ENCODE assay signal across 9 cellular contexts in genomic region chr3:185207931-185208746, GRCh38. TPM values are rescaled to one million over a fixed set of nuclear protein-coding genes. Genes with fewer than 3 reads are reported as not detected.
DNase-seq lines count a peak whose midpoint lies in the region; ATAC-seq and TF ChIP-seq lines count a peak whose summit lies in the region.
"Had no signal": no experiment of that assay in that cellular context is flagged by ENCODE, and none has a peak within 500 bp of the region (broad histone marks: within the 10 kb centered on the region; RNA-seq: fewer than 3 reads in every experiment).

No MANE protein-coding gene starts in this region.

- H3K4me2 ChIP-seq in IMR-90 (ENCODE audit: low read depth, low read length): no peak overlapping the region
- no peak overlapping the region for H3K4me2 ChIP-seq in mesenchymal stem cell (ENCODE audit: low read length, poor library complexity, severe bottlenecking)

- H4K91ac ChIP-seq in IMR-90 (ENCODE audit: insufficient read depth, low read depth, low read length) (no peak overlapping the region), mesenchymal stem cell (ENCODE audit: low read length) (no peak overlapping the region)

- H3K79me1 ChIP-seq in IMR-90 (ENCODE audit: low read depth in 1 of 2, low read length in 2 of 2) (no peaks in the 10 kb centered on the region), mesenchymal stem cell (replicated peaks; ENCODE audit: low read length, poor library complexity, severe bottlenecking) (no peaks in the 10 kb centered on the region)

- peaks cover 3% of the 10 kb centered on the region; the same call in 1 of the 2 replicates for H3K9me1 ChIP-seq in IMR-90 (ENCODE audit: insufficient read depth, low read length)

- intact Hi-C loops in IMR-90 (cut with micrococcal nuclease): no loop called here

- H3K36me3 ChIP-seq in IMR-90 (ENCODE audit: control insufficient read depth, insufficient read depth, low read length): no peaks in the 10 kb centered on the region
- H3K36me3 ChIP-seq in mesenchymal stem cell (ENCODE audit: control insufficient read depth in 1 of 2, insufficient read depth in 2 of 2, low read depth in 1 of 2, low read length in 2 of 2): no peaks in the 10 kb centered on the region
- no peaks in the 10 kb centered on the region for H3K36me3 ChIP-seq in BE2C

- DNase-seq in IMR-90: peak; percentile 61
- peak; percentile 3 for DNase-seq in mesenchymal stem cell
- DNase-seq in BE2C: no peak
- no peak for DNase-seq in activated CD4-positive, CD25-positive, alpha-beta regulatory T cell (lab: John Stamatoyannopoulos, UW)
- DNase-seq in HEK293T (ENCODE audit: extremely low spot score): no peak

- H4K20me1 ChIP-seq in IMR-90 (ENCODE audit: insufficient read depth, low read length): no peaks in the 10 kb centered on the region

- in situ Hi-C loops in IMR-90 (cut with MboI; ENCODE audit: low sequenced_read_pairs): no loop called here

- H4K8ac ChIP-seq in IMR-90 (ENCODE audit: low read depth in 2 of 2, low read length in 2 of 2) (no peak overlapping the region), mesenchymal stem cell (ENCODE audit: low read length) (no peak overlapping the region)

- POLR2A ChIA-PET in IMR-90 (lab: Charles Lee; ENCODE audit: unreplicated experiment) (no interaction called here), HEK293T (lab: Yijun Ruan, JAX) (no interaction called here)

- BruUV-seq in IMR-90 (replicated peaks; lab: Mats Ljungman, UMichigan): no TSS peak

- H3K9me3 ChIP-seq in IMR-90 (ENCODE audit: control insufficient read depth, insufficient read depth, low read length): no peaks in the 10 kb centered on the region
- no peaks in the 10 kb centered on the region for H3K9me3 ChIP-seq in mesenchymal stem cell (ENCODE audit: control insufficient read depth, low read length)
- no peaks in the 10 kb centered on the region for H3K9me3 ChIP-seq in BE2C

- H3K4me3 ChIP-seq in IMR-90 (ENCODE audit: insufficient read depth, low read depth, low read length) (no peak overlapping the region), mesenchymal stem cell (ENCODE audit: insufficient read depth in 1 of 2, low read depth in 1 of 2, low read length in 2 of 2) (no peak overlapping the region), BE2C (ENCODE audit: low read depth, low read length) (no peak overlapping the region)

- TF ChIP-seq POLR2A in IMR-90 (IDR thresholded peaks at IDR 0.05; ENCODE audit: low read depth, low read length): no peak

- H3K27me3 ChIP-seq in IMR-90 (ENCODE audit: control insufficient read depth, insufficient read depth, low read length) (no peaks in the 10 kb centered on the region), mesenchymal stem cell (ENCODE audit: control insufficient read depth in 1 of 2, insufficient read depth in 1 of 2, low read length in 2 of 2) (no peaks in the 10 kb centered on the region), BE2C (no peaks in the 10 kb centered on the region)

- dilution Hi-C loops in IMR-90 (cut with HindIII; ENCODE audit: low sequenced_read_pairs, unreplicated experiment): no loop called here

- no peak overlapping the region for H4K5ac ChIP-seq in IMR-90 (ENCODE audit: low read depth, low read length)

- ATAC-seq in GM18870 (IDR thresholded peaks at IDR 0.05; ENCODE audit: unreplicated experiment) (peak; percentile 90), GM21786 (IDR thresholded peaks at IDR 0.05; ENCODE audit: unreplicated experiment) (peak; percentile 98), IMR-90 (ENCODE audit: low read depth) (peak; percentile 51; the same call in 1 of the 2 replicates)
- ATAC-seq: HepG2, sciatic nerve had no signal

- H3K27ac ChIP-seq in IMR-90 (ENCODE audit: insufficient read depth, low read length) (no peak overlapping the region), mesenchymal stem cell (ENCODE audit: low read length, poor library complexity, severe bottlenecking) (no peak overlapping the region)

- no peak overlapping the region for H2BK20ac ChIP-seq in IMR-90 (ENCODE audit: low read depth, low read length)

- H3K14ac ChIP-seq in IMR-90 (replicated peaks; ENCODE audit: low read depth, low read length): peak overlapping the region; percentile 42; the same call in 1 of the 2 replicates
- H3K14ac ChIP-seq in mesenchymal stem cell (ENCODE audit: low read length in 2 of 2): peak overlapping the region in 1 of 2 experiments; percentile 32

- CTCF ChIA-PET in IMR-90 (lab: Yijun Ruan, JAX): no interaction called here
- CTCF ChIA-PET in HEK293T (lab: Yijun Ruan, JAX): no interaction called here

- H3K9ac ChIP-seq in IMR-90 (ENCODE audit: low read depth, low read length) (no peak overlapping the region), mesenchymal stem cell (ENCODE audit: low read length) (no peak overlapping the region)

- H3K23ac ChIP-seq in IMR-90 (ENCODE audit: low read depth, low read length) (no peak overlapping the region), mesenchymal stem cell (ENCODE audit: low read length in 2 of 2) (no peak overlapping the region)

- whole genome bisulfite sequencing in IMR-90 (ENCODE audit: extremely low coverage in 2 of 2, insufficient read length in 1 of 2), 2 experiments: no CpG with 5 or more reads among the region's 6 CpGs
- WGBS in mesenchymal stem cell: 80% methylated on average over 5 of the region's 6 CpGs

- no peak for TF ChIP-seq RAD21 in IMR-90 (IDR thresholded peaks at IDR 0.05; ENCODE audit: low read length)

- no peak overlapping the region for H3K18ac ChIP-seq in IMR-90 (ENCODE audit: low read depth, low read length)
- H3K18ac ChIP-seq in mesenchymal stem cell (ENCODE audit: low read depth in 1 of 2, low read length in 2 of 2): no peak overlapping the region

- H2AK9ac ChIP-seq in IMR-90 (replicated peaks; ENCODE audit: low read depth, low read length, poor library complexity): peak overlapping the region; percentile 56

- H2BK15ac ChIP-seq in IMR-90 (ENCODE audit: low read depth, low read length) (no peak overlapping the region), mesenchymal stem cell (ENCODE audit: low read depth, poor library complexity, severe bottlenecking) (no peak overlapping the region)

- TF ChIP-seq CTCF in IMR-90 (conservative IDR thresholded peaks at IDR 0.05; ENCODE audit: low read depth, low read length) (no peak), BE2C (IDR thresholded peaks at IDR 0.05; ENCODE audit: low read depth, low read length) (no peak)

- H2AK5ac ChIP-seq in IMR-90 (ENCODE audit: low read depth, low read length) (no peak overlapping the region), mesenchymal stem cell (ENCODE audit: low read length, severe bottlenecking) (no peak overlapping the region)

- no peaks in the 10 kb centered on the region for H3K4me1 ChIP-seq in IMR-90 (ENCODE audit: control insufficient read depth, insufficient read depth, low read length)
- no peaks in the 10 kb centered on the region for H3K4me1 ChIP-seq in mesenchymal stem cell (ENCODE audit: control insufficient read depth, insufficient read depth, low read depth, low read length)
- peaks cover 5% of the 10 kb centered on the region for H3K4me1 ChIP-seq in BE2C

- H2BK120ac ChIP-seq in IMR-90 (ENCODE audit: low read depth, low read length) (no peak overlapping the region), mesenchymal stem cell (ENCODE audit: low read depth, low read length) (no peak overlapping the region)

- H2BK5ac ChIP-seq in IMR-90 (ENCODE audit: low read depth, low read length, poor library complexity, severe bottlenecking) (no peak overlapping the region), mesenchymal stem cell (ENCODE audit: low read depth, low read length, poor library complexity, severe bottlenecking) (no peak overlapping the region)

- H3K4ac ChIP-seq in IMR-90 (ENCODE audit: low read depth, low read length) (no peak overlapping the region), mesenchymal stem cell (ENCODE audit: low read depth in 1 of 2, low read length in 2 of 2) (no peak overlapping the region)

- no peak overlapping the region for H3K56ac ChIP-seq in IMR-90 (ENCODE audit: extremely low read depth, insufficient read depth, low read length)

- H2AFZ ChIP-seq in IMR-90 (replicated peaks; ENCODE audit: low read length, poor library complexity) (peak overlapping the region; percentile 38), mesenchymal stem cell (ENCODE audit: low read depth, low read length) (no peak overlapping the region)

- no peak overlapping the region for H2BK12ac ChIP-seq in mesenchymal stem cell (ENCODE audit: low read length in 2 of 2)

TF ChIP-seq in IMR-90, 13 proteins besides CTCF, POLR2A, EP300 and RAD21 (continues in another document):
- TF ChIP-seq RCOR1 (IDR thresholded peaks at IDR 0.05; ENCODE audit: insufficient replicate concordance, low read length) (no peak), SMC3 (IDR thresholded peaks at IDR 0.05; ENCODE audit: low read depth, low read length) (no peak), MXI1 (IDR thresholded peaks at IDR 0.05; ENCODE audit: borderline replicate concordance, low read depth, low read length) (no peak), MAZ (IDR thresholded peaks at IDR 0.05; ENCODE audit: borderline replicate concordance, low read depth, low read length) (no peak), FOS (IDR thresholded peaks at IDR 0.05; ENCODE audit: low read depth, low read length) (no peak), CEBPB (IDR thresholded peaks at IDR 0.05; ENCODE audit: low read depth, low read length) (no peak), NFE2L2 (IDR thresholded peaks at IDR 0.05; ENCODE audit: low read depth, low read length) (no peak)

TF ChIP-seq in HEK293T, 16 proteins besides CTCF, POLR2A, EP300 and RAD21:
- no peak for TF ChIP-seq LEF1 (IDR thresholded peaks at IDR 0.05; ENCODE audit: borderline replicate concordance)

RNA-seq across cellular contexts. Expression of gene EHHADH, which starts 45.7 kb away (rescaled TPM):
- 4.2 and 4.7 TPM in 2 replicates for total RNA-seq in IMR-90 (2012; rRNA removed)
- polyA plus RNA-seq in IMR-90 (2012; rRNA removed): 2.0 TPM in 2 replicates
- 0.95 and 1.7 TPM in 2 replicates for polyA plus RNA-seq in IMR-90 (2012; cell fraction: cytosol; rRNA removed)
- polyA plus RNA-seq in IMR-90 (2012; cell fraction: nucleus; rRNA removed; ENCODE audit: low replicate concordance): 0.47 and 2.0 TPM in 2 replicates
- polyA plus RNA-seq in mesenchymal stem cell (2013, experiment 1 of 2): 0.17 TPM
- 0.15 TPM for polyA plus RNA-seq in mesenchymal stem cell (2013, experiment 2 of 2)
- 1.8 TPM for polyA plus RNA-seq in BE2C (2012; ENCODE audit: insufficient read depth, insufficient read length, low read depth)

RNA-seq across cellular contexts. Expression of gene C3orf70, which starts 55.3 kb away (rescaled TPM):
- 1.8 and 2.8 TPM in 2 replicates for total RNA-seq in IMR-90 (2012; rRNA removed)
- polyA plus RNA-seq in IMR-90 (2012; rRNA removed): 0.89 and 0.96 TPM in 2 replicates
- 0.35 and 0.63 TPM in 2 replicates for polyA plus RNA-seq in IMR-90 (2012; cell fraction: cytosol; rRNA removed)
- 0.28 and 0.45 TPM in 2 replicates for polyA plus RNA-seq in IMR-90 (2012; cell fraction: nucleus; rRNA removed; ENCODE audit: low replicate concordance)
- polyA plus RNA-seq in mesenchymal stem cell (2013, experiment 1 of 2): 0.68 TPM
- 0.74 TPM for polyA plus RNA-seq in mesenchymal stem cell (2013, experiment 2 of 2)
- polyA plus RNA-seq in BE2C (2012; ENCODE audit: insufficient read depth, insufficient read length, low read depth): 0.09 TPM

Comparison
In these comparisons a context has a peak if more than half of its experiments do, and no peak if none do; other contexts are left out.
1. DNase-seq: peak in IMR-90 (single experiment) and mesenchymal stem cell (single experiment); none in BE2C (single experiment), activated CD4-positive, CD25-positive, alpha-beta regulatory T cell (0 of 4) and HEK293T (single experiment).
2. Peak in every context shown above with its lines, with median percentiles within 50 percentile points of each other: ATAC-seq.